Comparison of ENCODE assay signal across 27 cellular contexts in genomic region chr19:42361545-42361910, GRCh38. TPM values are rescaled to one million over a fixed set of nuclear protein-coding genes. Genes with fewer than 3 reads are reported as not detected.
"Had no signal": no experiment of that assay in that cellular context is flagged by ENCODE, and none has a peak within 500 bp of the region (broad histone marks: within the 10 kb centered on the region; RNA-seq: fewer than 3 reads in every experiment).

No MANE protein-coding gene starts in this region.

- H3K27me3 ChIP-seq: esophagus muscularis mucosa, gastrocnemius medialis, heart right ventricle, spleen, suprapubic skin, tibial artery, upper lobe of left lung, uterus had no signal

- H3K36me3 ChIP-seq: uterus had no signal

- DNase-seq: effector memory CD8-positive, alpha-beta T cell; gastrocnemius medialis; heart right ventricle; hypothalamus; retina; spleen; stimulated activated CD4-positive, alpha-beta T cell treated with anti-CD3 and anti-CD28 coated beads, Interleukin-15, amount 100 ng/mL, for 24 hours; stimulated activated CD4-positive, alpha-beta T cell treated with anti-CD3 and anti-CD28 coated beads, Interleukin-1b, Interleukin-23, amount 100 ng/mL, for 48 hours; stimulated activated CD4-positive, alpha-beta T cell treated with anti-CD3 and anti-CD28 coated beads, Interleukin-4, amount 100 ng/mL, for 24 hours; stimulated activated naive CD8-positive, alpha-beta T cell treated with anti-CD3 and anti-CD28 coated beads, Interleukin-15, Interleukin-2, amounts not matched to agents 100 U/mL and 50 U/mL, for 24 hours; tibial artery; uterus had no signal

- H3K4me3 Mint-ChIP-seq: dendritic cell treated with granulocyte-macrophage colony-stimulating factor and Interleukin-4, amounts not matched to agents 40 ng/mL and 50 ng/mL, for 4 days; effector memory CD8-positive, alpha-beta T cell; mesothelial cell of epicardium; natural killer cell treated with Interleukin-12 subunit alpha and Interleukin-12 subunit beta and Interleukin-15 and Interleukin-18, amount 100 ng/mL, for 72 hours had no signal

- H3K4me1 ChIP-seq: prostate gland, suprapubic skin, uterus had no signal

- H3K27ac ChIP-seq: epithelial cell of prostate, esophagus muscularis mucosa, gastrocnemius medialis, heart right ventricle, parathyroid adenoma, prostate gland, spleen, suprapubic skin, tibial artery, upper lobe of left lung, uterus had no signal

- ATAC-seq: effector memory CD8-positive, alpha-beta T cell; gastrocnemius medialis; heart right ventricle; left lobe of liver; natural killer cell treated with Interleukin-12 subunit alpha and Interleukin-12 subunit beta and Interleukin-15 and Interleukin-18, amount 100 ng/mL, for 72 hours; sciatic nerve; stimulated activated naive CD8-positive, alpha-beta T cell treated with anti-CD3 and anti-CD28 coated beads, Interleukin-15, Interleukin-2, amounts not matched to agents 100 U/mL and 50 U/mL, for 24 hours had no signal

- H3K4me3 ChIP-seq: esophagus muscularis mucosa, gastrocnemius medialis, heart right ventricle, prostate gland, spleen, suprapubic skin, tibial artery, upper lobe of left lung, uterus had no signal

- H3K27me3 Mint-ChIP-seq: dendritic cell treated with granulocyte-macrophage colony-stimulating factor and Interleukin-4, amounts not matched to agents 40 ng/mL and 50 ng/mL, for 4 days; effector memory CD8-positive, alpha-beta T cell; natural killer cell treated with Interleukin-12 subunit alpha and Interleukin-12 subunit beta and Interleukin-15 and Interleukin-18, amount 100 ng/mL, for 72 hours had no signal

- H3K9me3 ChIP-seq: gastrocnemius medialis, prostate gland had no signal

- H3K27ac Mint-ChIP-seq: dendritic cell treated with granulocyte-macrophage colony-stimulating factor and Interleukin-4, amounts not matched to agents 40 ng/mL and 50 ng/mL, for 4 days; mesothelial cell of epicardium; natural killer cell treated with Interleukin-12 subunit alpha and Interleukin-12 subunit beta and Interleukin-15 and Interleukin-18, amount 100 ng/mL, for 72 hours had no signal

- H3K9me3 Mint-ChIP-seq: effector memory CD8-positive, alpha-beta T cell; mesothelial cell of epicardium; natural killer cell treated with Interleukin-12 subunit alpha and Interleukin-12 subunit beta and Interleukin-15 and Interleukin-18, amount 100 ng/mL, for 72 hours had no signal

RNA-seq across cellular contexts. Expression of gene CNFN, which starts 28.6 kb away (rescaled TPM):
- total RNA-seq: fibroblast of villous mesenchyme; gastrocnemius medialis; left lobe of liver; myocyte; natural killer cell treated with Interleukin-12 subunit alpha and Interleukin-12 subunit beta and Interleukin-15 and Interleukin-18, amount 100 ng/mL, for 72 hours; omental fat pad; skeletal muscle tissue had no signal

RNA-seq across cellular contexts. Expression of gene TMEM145, which starts 48.4 kb away (rescaled TPM):
- total RNA-seq: esophagus muscularis mucosa, fibroblast of villous mesenchyme, left lobe of liver, sciatic nerve had no signal

RNA-seq across cellular contexts. Expression of gene PRR19, which starts 59.6 kb away (rescaled TPM):
- total RNA-seq: gastrocnemius medialis, skeletal muscle tissue had no signal
